ENCODE assay signal across 17 cellular contexts in the genomic region with DNA sequence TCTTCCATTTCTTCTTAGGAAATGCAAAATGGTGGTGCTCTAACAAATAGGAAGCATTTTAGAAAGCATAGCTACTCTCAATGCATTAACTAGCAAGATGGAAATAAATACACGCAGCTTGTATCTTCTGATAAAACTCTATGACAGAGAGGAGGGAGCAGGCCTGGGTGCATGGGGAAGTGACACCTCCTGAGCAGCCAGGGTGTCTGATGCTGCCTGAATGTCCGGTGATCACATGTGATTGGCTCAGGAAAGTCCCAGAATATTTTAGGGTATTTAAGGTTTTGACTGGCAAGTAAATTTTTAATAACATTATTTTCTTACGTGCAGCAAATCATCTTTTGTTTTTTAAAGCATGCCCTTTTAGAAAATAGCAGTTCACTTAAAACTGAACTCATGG.
DNase-seq lines count a peak whose midpoint lies in the region; ATAC-seq lines count a peak whose summit lies in the region.
"Had no signal": no experiment of that assay in that cellular context is flagged by ENCODE, and none has a peak within 500 bp of the region (broad histone marks: within the 10 kb centered on the region; RNA-seq: fewer than 3 reads in every experiment).

No MANE protein-coding gene starts in this region.

- ATAC-seq in GM18861 (IDR thresholded peaks at IDR 0.05; ENCODE audit: unreplicated experiment): peak; percentile 69
- peak; percentile 62 for ATAC-seq in HG02588 (IDR thresholded peaks at IDR 0.05; ENCODE audit: unreplicated experiment)
- peak; percentile 87 for ATAC-seq in stimulated activated memory B cell treated with anti-CD40 and anti-IgM and Interleukin-4, amounts not matched to agents 10 μg/mL and 1 μg/mL and 100 μg/mL, for 72 hours
- ATAC-seq in HG03135 (IDR thresholded peaks at IDR 0.05; ENCODE audit: unreplicated experiment): no peak
- ATAC-seq: activated CD4-positive, CD25-positive, alpha-beta regulatory T cell treated with anti-CD3 and anti-CD28 coated beads, Interleukin-2, amount 50 U/mL, for 24 hours; effector memory CD8-positive, alpha-beta T cell had no signal

- no peak overlapping the region for H3K4me3 Mint-ChIP-seq in stimulated activated memory B cell treated with anti-CD40 and anti-IgM and Interleukin-4, amounts not matched to agents 10 μg/mL and 1 μg/mL and 100 μg/mL, for 72 hours
- H3K4me3 Mint-ChIP-seq: central memory CD8-positive, alpha-beta T cell; effector memory CD8-positive, alpha-beta T cell; T-helper 1 cell treated with Interleukin-12 subunit alpha and Interleukin-12 subunit beta and Interleukin-4 antibody, amounts not matched to agents 30 μg/mL and 1 μg/mL, for 36 hours had no signal

- H3K4me1 Mint-ChIP-seq in stimulated activated memory B cell treated with anti-CD40 and anti-IgM and Interleukin-4, amounts not matched to agents 10 μg/mL and 1 μg/mL and 100 μg/mL, for 72 hours: peaks cover 13% of the 10 kb centered on the region
- H3K4me1 Mint-ChIP-seq: central memory CD8-positive, alpha-beta T cell had no signal

- H3K9me3 Mint-ChIP-seq in stimulated activated memory B cell treated with anti-CD40 and anti-IgM and Interleukin-4, amounts not matched to agents 10 μg/mL and 1 μg/mL and 100 μg/mL, for 72 hours: peaks cover 10% of the 10 kb centered on the region

- H3K27ac Mint-ChIP-seq in stimulated activated memory B cell treated with anti-CD40 and anti-IgM and Interleukin-4, amounts not matched to agents 10 μg/mL and 1 μg/mL and 100 μg/mL, for 72 hours: peak overlapping the region; percentile 44
- H3K27ac Mint-ChIP-seq: effector memory CD8-positive, alpha-beta T cell; T-helper 1 cell treated with Interleukin-12 subunit alpha and Interleukin-12 subunit beta and Interleukin-4 antibody, amounts not matched to agents 30 μg/mL and 1 μg/mL, for 36 hours had no signal

- H3K27me3 Mint-ChIP-seq in stimulated activated memory B cell treated with anti-CD40 and anti-IgM and Interleukin-4, amounts not matched to agents 10 μg/mL and 1 μg/mL and 100 μg/mL, for 72 hours: no peaks in the 10 kb centered on the region
- H3K27me3 Mint-ChIP-seq: central memory CD8-positive, alpha-beta T cell; effector memory CD8-positive, alpha-beta T cell had no signal

- DNase-seq in OCI-M1 (lab: John Stamatoyannopoulos, UW): peak; percentile 43
- DNase-seq in NCI-H1048 (lab: John Stamatoyannopoulos, UW): no peak
- no peak for DNase-seq in GM19240 (ENCODE audit: insufficient read length, low spot score)
- DNase-seq in hepatic stellate cell (ENCODE audit: low spot score): no peak
- DNase-seq: activated gamma-delta T cell; AML-193; effector memory CD8-positive, alpha-beta T cell; NCI-H187; SIG-M5; transverse colon had no signal

- peaks cover 13% of the 10 kb centered on the region for H3K36me3 Mint-ChIP-seq in stimulated activated memory B cell treated with anti-CD40 and anti-IgM and Interleukin-4, amounts not matched to agents 10 μg/mL and 1 μg/mL and 100 μg/mL, for 72 hours
